Comparison of ENCODE assay signal across 15 cellular contexts in genomic region chr4:159272341-159273125, GRCh38.
DNase-seq lines count a peak whose midpoint lies in the region; ATAC-seq and TF ChIP-seq lines count a peak whose summit lies in the region.
"Had no signal": no experiment of that assay in that cellular context is flagged by ENCODE, and none has a peak within 500 bp of the region (broad histone marks: within the 10 kb centered on the region; RNA-seq: fewer than 3 reads in every experiment).

No MANE protein-coding gene starts in this region.

- H3K9me3 ChIP-seq in SJCRH30 (replicated peaks), result no peaks in the 10 kb centered on the region
- no peaks in the 10 kb centered on the region for H3K9me3 ChIP-seq in skeletal muscle tissue (ENCODE audit: control insufficient read depth in 3 of 3, low read length in 3 of 3)
- H3K9me3 ChIP-seq: gastroesophageal sphincter, right lobe of liver had no signal

- H3K4me1 ChIP-seq in SJCRH30 (peaks cover 13% of the 10 kb centered on the region), skeletal muscle tissue (ENCODE audit: control insufficient read depth in 3 of 3, insufficient read depth in 3 of 3, low read length in 3 of 3) (peaks cover 9 to 12% (median 11%) of the 10 kb centered on the region in 3 donors)

- H3K4me3 ChIP-seq in SJCRH30 (no peak overlapping the region), fibroblast of villous mesenchyme (ENCODE audit: low read depth, low read length) (no peak overlapping the region), skeletal muscle tissue (ENCODE audit: low read length in 3 of 3) (no peak overlapping the region)
- H3K4me3 ChIP-seq: gastroesophageal sphincter, right lobe of liver had no signal

- H3K9ac ChIP-seq in skeletal muscle tissue (ENCODE audit: low read depth in 1 of 3, low read length in 3 of 3), result no peak overlapping the region

- no peak for TF ChIP-seq CTCF in fibroblast of villous mesenchyme (IDR thresholded peaks at IDR 0.05; ENCODE audit: insufficient read depth, low read depth, low read length)

- H3K27me3 ChIP-seq in SJCRH30 (no peaks in the 10 kb centered on the region), skeletal muscle tissue (ENCODE audit: control insufficient read depth in 3 of 3, insufficient read depth in 3 of 3, low read length in 3 of 3) (no peaks in the 10 kb centered on the region)
- H3K27me3 ChIP-seq: gastroesophageal sphincter, right lobe of liver had no signal

- DNase-seq in EL (peak; percentile 39), SJCRH30 (peak in 1 of 2 experiments; percentile 5), fibroblast of villous mesenchyme (ENCODE audit: low read depth) (peak; percentile 31), mucosa of gallbladder (ENCODE audit: low spot score) (no peak), ACHN (no peak)
- DNase-seq: activated CD4-positive, alpha-beta T cell treated with anti-CD3 and anti-CD28 coated beads, Interleukin-2, amount 10 ng/mL, durations not matched to agents 24 days and 14 days; islet precursor cell; naive thymus-derived CD4-positive, alpha-beta T cell; NCI-H1092; PC-3; right lobe of liver; stimulated activated naive CD8-positive, alpha-beta T cell treated with anti-CD3 and anti-CD28 coated beads, Interleukin-15, Interleukin-2, amounts not matched to agents 100 U/mL and 50 U/mL, for 24 hours had no signal

- 0 out of 2 replicates have a peak overlapping the region, but pooled peaks have one; percentile 13 for H3K27ac ChIP-seq in SJCRH30
- peak overlapping the region; percentile 23 for H3K27ac ChIP-seq in skeletal muscle tissue (ENCODE audit: low read depth, low read length)

- no peak for ATAC-seq in GM21619 (IDR thresholded peaks at IDR 0.05; ENCODE audit: unreplicated experiment)
- ATAC-seq: PC-3 had no signal

- H3K36me3 ChIP-seq in SJCRH30, result no peaks in the 10 kb centered on the region
- no peaks in the 10 kb centered on the region for H3K36me3 ChIP-seq in skeletal muscle tissue (ENCODE audit: control insufficient read depth in 3 of 3, insufficient read depth in 3 of 3, low read length in 3 of 3)
- H3K36me3 ChIP-seq: gastroesophageal sphincter, right lobe of liver had no signal

- in situ Hi-C loops in ACHN (cut with HindIII; ENCODE audit: low pct_ligation_motif_present, low pct_unique_long_range_greater_than_20kb, low sequenced_read_pairs), result no loop called here

Comparison
In these comparisons a context has a peak if more than half of its experiments do, and no peak if none do; other contexts are left out.
1. DNase-seq: peak in EL (single experiment) and fibroblast of villous mesenchyme (single experiment); none in mucosa of gallbladder (single experiment) and ACHN (single experiment).